In genomic region chr15:81113861-81114261, GRCh38 we compare ENCODE assay signal across 30 cellular contexts. TPM values are rescaled to one million over a fixed set of nuclear protein-coding genes. Genes with fewer than 3 reads are reported as not detected.
DNase-seq lines count a peak whose midpoint lies in the region; ATAC-seq, FAIRE-seq and TF ChIP-seq lines count a peak whose summit lies in the region.
"Had no signal": no experiment of that assay in that cellular context is flagged by ENCODE, and none has a peak within 500 bp of the region (broad histone marks: within the 10 kb centered on the region; RNA-seq: fewer than 3 reads in every experiment).

No MANE protein-coding gene starts in this region.

- no peak for TF ChIP-seq POLR2A in endothelial cell of umbilical vein (IDR thresholded peaks at IDR 0.05; ENCODE audit: low read depth, low read length)

- H3K4me3 ChIP-seq in GM23248 (no peak overlapping the region), endothelial cell of umbilical vein (replicated peaks in 1 of 3; ENCODE audit: insufficient read depth in 1 of 3, low read depth in 1 of 3, low read length in 3 of 3) (no peak overlapping the region), pancreas (no peak overlapping the region)
- H3K4me3 ChIP-seq: gastrocnemius medialis, left lung, spleen had no signal

- H3K9me2 ChIP-seq in GM23248 (ENCODE audit: insufficient read depth), result no peaks in the 10 kb centered on the region

- H4K20me1 ChIP-seq in GM23248 (ENCODE audit: insufficient read depth), result no peaks in the 10 kb centered on the region
- H4K20me1 ChIP-seq in endothelial cell of umbilical vein (replicated peaks; ENCODE audit: control insufficient read depth, extremely low read depth, insufficient read depth, low read length), result no peaks in the 10 kb centered on the region

- ATAC-seq in WTC11 (peak; percentile 56), pancreas (no peak), HG02610 (IDR thresholded peaks at IDR 0.05; ENCODE audit: unreplicated experiment) (no peak)
- ATAC-seq: gastrocnemius medialis; left lung; naive thymus-derived CD8-positive, alpha-beta T cell; SK-N-SH treated with all-trans-retinoic acid at 6 μM for 48 hours; stimulated activated naive B cell treated with anti-CD40 and anti-IgM and Interleukin-4, amounts not matched to agents 10 μg/mL and 1 μg/mL and 100 μg/mL, for 72 hours had no signal

- H3K9me3 ChIP-seq in GM23248 (ENCODE audit: low read depth) (no peaks in the 10 kb centered on the region), endothelial cell of umbilical vein (replicated peaks; ENCODE audit: control insufficient read depth, insufficient read depth, low read length) (no peaks in the 10 kb centered on the region), pancreas (no peaks in the 10 kb centered on the region)
- H3K9me3 ChIP-seq: gastrocnemius medialis, left lung, spleen had no signal

- peaks cover 21% of the 10 kb centered on the region for H3K4me1 Mint-ChIP-seq in WTC11
- H3K4me1 Mint-ChIP-seq: CD4-positive, alpha-beta memory T cell had no signal

- H3K27ac ChIP-seq in GM23248 (no peak overlapping the region), endothelial cell of umbilical vein (ENCODE audit: insufficient read depth, low read depth, low read length) (no peak overlapping the region), pancreas (peak overlapping the region in 3 of 4 donors; percentile 19 to 66 (median 63))
- H3K27ac ChIP-seq: gastrocnemius medialis, left lung, spleen, VCaP had no signal

- peaks cover 28% of the 10 kb centered on the region for H3F3A ChIP-seq in GM23248 (ENCODE audit: insufficient read depth)

- DNase-seq in GM23248, result peak; percentile 80
- no peak for DNase-seq in WTC11 (ENCODE audit: low spot score)
- DNase-seq in endothelial cell of umbilical vein (ENCODE audit: low read depth, low spot score), result peak; percentile 14
- DNase-seq in pancreas, result no peak
- no peak for DNase-seq in RCC 7860 (ENCODE audit: low spot score)
- DNase-seq in T-helper 2 cell, result no peak
- DNase-seq: activated CD4-positive, alpha-beta T cell treated with anti-CD3 and anti-CD28 coated beads, Interleukin-2, amount 10 ng/mL, durations not matched to agents 24 days and 14 days; activated naive CD4-positive, alpha-beta T cell; activated T-cell treated with anti-CD3 and anti-CD28 coated beads, Interleukin-2, amount 50 U/mL, for 48 hours; AML-193; amygdala; caudate nucleus; CD4-positive, alpha-beta memory T cell; gastrocnemius medialis; GDM1; hippocampal formation; left lung; midbrain; MV-4-11; naive thymus-derived CD8-positive, alpha-beta T cell; NCI-H187; NCI-H526 treated with DMSO at 0.1 percent for 48 hours; spleen; stimulated activated CD4-positive, alpha-beta T cell treated with anti-CD3 and anti-CD28 coated beads, Interleukin-4, amount 100 ng/mL, for 1 hour; stimulated activated naive B cell treated with anti-CD40 and anti-IgM and Interleukin-4, amounts not matched to agents 10 μg/mL and 1 μg/mL and 100 μg/mL, for 72 hours had no signal

- no peak for TF ChIP-seq CTCF in WTC11 (IDR thresholded peaks at IDR 0.05)
- no peak for TF ChIP-seq CTCF in endothelial cell of umbilical vein (IDR thresholded peaks at IDR 0.05; ENCODE audit: extremely low read depth in 1 of 2, insufficient read depth in 1 of 2, low read depth in 1 of 2, low read length in 2 of 2)
- no peak for TF ChIP-seq CTCF in pancreas (IDR thresholded peaks at IDR 0.05)

- WGBS in GM23248 (ENCODE audit: low coverage in 1 of 2, low lambda C conversion rate in 2 of 2, missing lambda C conversion rate in 2 of 2), 2 experiments, result 12 to 13% methylated on average over 3 of the region's 3 CpGs
- 10 to 15% methylated on average over 3 of the region's 3 CpGs for WGBS in pancreas, 2 donors

- no peak for FAIRE-seq in endothelial cell of umbilical vein (lab: Jason Lieb, UNC)
- no peak for FAIRE-seq in pancreas (lab: Jason Lieb, UNC)
- FAIRE-seq in RCC 7860 (lab: Jason Lieb, UNC), result no peak

- peaks cover 50% of the 10 kb centered on the region for H3K4me1 ChIP-seq in GM23248 (ENCODE audit: insufficient read depth)
- H3K4me1 ChIP-seq in endothelial cell of umbilical vein (ENCODE audit: control insufficient read depth, extremely low read depth, insufficient read depth, low read length), result peaks cover 10% of the 10 kb centered on the region
- H3K4me1 ChIP-seq in pancreas, result peaks cover 12 to 19% (median 16%) of the 10 kb centered on the region in 3 donors
- H3K4me1 ChIP-seq: gastrocnemius medialis had no signal

- H3K36me3 ChIP-seq in GM23248 (ENCODE audit: low read depth), result no peaks in the 10 kb centered on the region
- no peaks in the 10 kb centered on the region for H3K36me3 ChIP-seq in endothelial cell of umbilical vein (ENCODE audit: control insufficient read depth in 2 of 2, extremely low read depth in 1 of 2, insufficient read depth in 2 of 2, low read length in 2 of 2)
- H3K36me3 ChIP-seq in pancreas, result no peaks in the 10 kb centered on the region
- H3K36me3 ChIP-seq: gastrocnemius medialis, left lung, spleen had no signal

- H3K27ac Mint-ChIP-seq in WTC11, result no peak overlapping the region
- H3K27ac Mint-ChIP-seq: activated CD4-positive, alpha-beta T cell treated with anti-CD3 and anti-CD28 coated beads, Interleukin-2, amount 10 ng/mL, durations not matched to agents 24 days and 14 days; CD4-positive, alpha-beta memory T cell; naive thymus-derived CD8-positive, alpha-beta T cell; stimulated activated naive B cell treated with anti-CD40 and anti-IgM and Interleukin-4, amounts not matched to agents 10 μg/mL and 1 μg/mL and 100 μg/mL, for 72 hours had no signal

- no peaks in the 10 kb centered on the region for H3K36me3 Mint-ChIP-seq in WTC11
- H3K36me3 Mint-ChIP-seq: CD4-positive, alpha-beta memory T cell; stimulated activated naive B cell treated with anti-CD40 and anti-IgM and Interleukin-4, amounts not matched to agents 10 μg/mL and 1 μg/mL and 100 μg/mL, for 72 hours had no signal

- dilution Hi-C loops in endothelial cell of umbilical vein (cut with MboI; ENCODE audit: extremely low pct_ligation_motif_present, low sequenced_read_pairs), result no loop called here

- CTCF ChIA-PET in WTC11 (lab: Charles Lee) (interaction anchor here (0.7 to 3.1 kb wide), 2 partner anchors 41 to 152 kb away, joined by 3 to 54 read pairs; no protein-coding TSS in a partner anchor), endothelial cell of umbilical vein (lab: Charles Lee) (interaction anchor here (0.8 to 3.9 kb wide), 6 partner anchors 18 to 152 kb away, joined by 3 to 50 read pairs (median 4); no protein-coding TSS in a partner anchor)

- H3K27me3 Mint-ChIP-seq in WTC11 (ENCODE audit: low read depth), result peaks cover 17% of the 10 kb centered on the region

- H3K9ac ChIP-seq in GM23248 (no peak overlapping the region), endothelial cell of umbilical vein (replicated peaks; ENCODE audit: extremely low read depth, insufficient read depth, low read length) (no peak overlapping the region)

- intact Hi-C loops in endothelial cell of umbilical vein (cut with micrococcal nuclease) (no loop called here), pancreas (cut with DNase I) (no loop called here)

- no TSS peak for BruUV-seq in endothelial cell of umbilical vein (replicated peaks; lab: Mats Ljungman, UMichigan)

- no peaks in the 10 kb centered on the region for H3K79me2 ChIP-seq in GM23248 (ENCODE audit: insufficient read depth)
- no peaks in the 10 kb centered on the region for H3K79me2 ChIP-seq in endothelial cell of umbilical vein (ENCODE audit: control insufficient read depth, insufficient read depth, low read length)

- peak overlapping the region; percentile 27 for H3K4me2 ChIP-seq in GM23248 (ENCODE audit: unreplicated experiment)
- no peak overlapping the region for H3K4me2 ChIP-seq in endothelial cell of umbilical vein (ENCODE audit: insufficient read depth, low read length)

- no peak overlapping the region for H3K4me3 Mint-ChIP-seq in WTC11
- H3K4me3 Mint-ChIP-seq: activated CD4-positive, alpha-beta T cell treated with anti-CD3 and anti-CD28 coated beads, Interleukin-2, amount 10 ng/mL, durations not matched to agents 24 days and 14 days; CD4-positive, alpha-beta memory T cell; naive thymus-derived CD8-positive, alpha-beta T cell; stimulated activated naive B cell treated with anti-CD40 and anti-IgM and Interleukin-4, amounts not matched to agents 10 μg/mL and 1 μg/mL and 100 μg/mL, for 72 hours had no signal

- POLR2A ChIA-PET in WTC11 (lab: Charles Lee) (no interaction called here), endothelial cell of umbilical vein (lab: Charles Lee) (no interaction called here)

- no peaks in the 10 kb centered on the region for H3K9me1 ChIP-seq in endothelial cell of umbilical vein (replicated peaks; ENCODE audit: control insufficient read depth, extremely low read depth, insufficient read depth, low read length)

- no peaks in the 10 kb centered on the region for H3K9me3 Mint-ChIP-seq in WTC11
- H3K9me3 Mint-ChIP-seq: activated CD4-positive, alpha-beta T cell treated with anti-CD3 and anti-CD28 coated beads, Interleukin-2, amount 10 ng/mL, durations not matched to agents 24 days and 14 days; CD4-positive, alpha-beta memory T cell; naive thymus-derived CD8-positive, alpha-beta T cell; stimulated activated naive B cell treated with anti-CD40 and anti-IgM and Interleukin-4, amounts not matched to agents 10 μg/mL and 1 μg/mL and 100 μg/mL, for 72 hours had no signal

- in situ Hi-C loops in GM23248 (cut with MboI), result no loop called here

- H3K27me3 ChIP-seq in GM23248 (replicated peaks; ENCODE audit: insufficient read depth) (no peaks in the 10 kb centered on the region), endothelial cell of umbilical vein (ENCODE audit: control insufficient read depth in 2 of 2, insufficient read depth in 2 of 2, low read length in 2 of 2) (peaks cover 2 to 7% of the 10 kb centered on the region in 2 experiments), pancreas (no peaks in the 10 kb centered on the region)

- H2AFZ ChIP-seq in GM23248 (no peak overlapping the region), endothelial cell of umbilical vein (ENCODE audit: low read depth, low read length) (no peak overlapping the region)

TF ChIP-seq in WTC11, 78 proteins besides CTCF, POLR2A, EP300 and RAD21 (continues in another document):
- no peak for TF ChIP-seq NFE2L1 (CRISPR knock-in tag; IDR thresholded peaks at IDR 0.05)

RNA-seq across cellular contexts. Expression of gene CFAP161, which starts 20.2 kb away (rescaled TPM):
- not detected in 2 replicates for total RNA-seq in GM23248 (2014; rRNA removed; shearing (Covaris generic))
- polyA plus RNA-seq in GM23248 (2016; fragmentation: Nextera tagmentation; extraction: Ambion mirVana), result not detected in 2 replicates
- not detected in 3 replicates for total RNA-seq in WTC11 (2021)
- 0.65 TPM in 1 of 2 replicates, not detected in the other for total RNA-seq in endothelial cell of umbilical vein
- 0.08 TPM in 1 of 2 replicates, not detected in the other for polyA plus RNA-seq in endothelial cell of umbilical vein
- polyA plus RNA-seq in endothelial cell of umbilical vein (2011; cell fraction: cytosol; rRNA removed), result 0.06 and 0.11 TPM in 2 replicates
- polyA plus RNA-seq in endothelial cell of umbilical vein (2011; cell fraction: nucleus; rRNA removed), result 0.14 TPM in 1 of 2 replicates, not detected in the other
- polyA plus RNA-seq in endothelial cell of umbilical vein (2012), result not detected in 2 replicates
- polyA minus RNA-seq in endothelial cell of umbilical vein, result 0.45 TPM in 1 of 2 replicates, not detected in the other
- not detected for polyA minus RNA-seq in endothelial cell of umbilical vein (2011; cell fraction: cytosol; rRNA and poly(A)+ RNA removed)
- 0.24 TPM in 1 of 2 replicates, not detected in the other for polyA minus RNA-seq in endothelial cell of umbilical vein (2011; cell fraction: nucleus; rRNA and poly(A)+ RNA removed)
- under 1 TPM in 5 of 6 donors, not detected in 1; 0.14 to 0.25 (median 0.17) TPM for total RNA-seq in pancreas
- under 1 TPM; 0.08 to 0.12 TPM for polyA plus RNA-seq in pancreas
- total RNA-seq: activated CD4-positive, alpha-beta T cell treated with anti-CD3 and anti-CD28 coated beads, Interleukin-2, amount 10 ng/mL, durations not matched to agents 24 days and 14 days; CD4-positive, alpha-beta memory T cell; epithelial cell of proximal tubule; gastrocnemius medialis; renal cortical epithelial cell had no signal
- polyA plus RNA-seq: CD4-positive, alpha-beta memory T cell; naive thymus-derived CD8-positive, alpha-beta T cell had no signal

Comparison
In these comparisons a context has a peak if more than half of its experiments do, and no peak if none do; other contexts are left out.
1. DNase-seq: peak in GM23248 (single experiment) and endothelial cell of umbilical vein (single experiment); none in WTC11 (single experiment), pancreas (0 of 6), RCC 7860 (single experiment) and T-helper 2 cell (0 of 5).
2. H3K27ac ChIP-seq: peak in pancreas (3 of 4); none in GM23248 (single experiment) and endothelial cell of umbilical vein (single experiment).